Comparison of ENCODE assay signal across 12 cellular contexts in genomic region chr4:158754385-158755180, GRCh38.
"Had no signal": no experiment of that assay in that cellular context is flagged by ENCODE, and none has a peak within 500 bp of the region (broad histone marks: within the 10 kb centered on the region; RNA-seq: fewer than 3 reads in every experiment).

No MANE protein-coding gene starts in this region.

- DNase-seq: activated CD4-positive, alpha-beta T cell treated with anti-CD3 and anti-CD28 coated beads for 4 hours; activated CD8-positive, alpha-beta memory T cell treated with anti-CD3 and anti-CD28 coated beads, Interleukin-2, amount 50 U/mL, for 4 hours; activated CD8-positive, alpha-beta T cell treated with anti-CD3 and anti-CD28 coated beads for 36 hours; activated naive CD8-positive, alpha-beta T cell treated with anti-CD3 and anti-CD28 coated beads, Interleukin-2, amount 10 ng/mL, durations not matched to agents 7 days and 5 days; effector CD8-positive, alpha-beta T cell; left ventricle myocardium superior; mesenchymal stem cell; stimulated activated CD4-positive, alpha-beta T cell treated with anti-CD3 and anti-CD28 coated beads, Interleukin-15, amount 100 ng/mL, for 24 hours; stimulated activated CD4-positive, alpha-beta T cell treated with anti-CD3 and anti-CD28 coated beads, Interleukin-4, amount 100 ng/mL, for 24 hours had no signal

- ATAC-seq: activated CD8-positive, alpha-beta T cell treated with anti-CD3 and anti-CD28 coated beads for 36 hours; left ventricle myocardium superior had no signal

- H3K36me3 ChIP-seq: vagina had no signal

- H3K4me1 ChIP-seq: vagina had no signal

- H3K9me3 ChIP-seq: vagina had no signal

- H3K4me3 ChIP-seq: coronary artery, hepatocyte, vagina had no signal

- H3K27me3 ChIP-seq: hepatocyte, vagina had no signal
